8 cellular contexts compared by ENCODE assay signal in the genomic region with DNA sequence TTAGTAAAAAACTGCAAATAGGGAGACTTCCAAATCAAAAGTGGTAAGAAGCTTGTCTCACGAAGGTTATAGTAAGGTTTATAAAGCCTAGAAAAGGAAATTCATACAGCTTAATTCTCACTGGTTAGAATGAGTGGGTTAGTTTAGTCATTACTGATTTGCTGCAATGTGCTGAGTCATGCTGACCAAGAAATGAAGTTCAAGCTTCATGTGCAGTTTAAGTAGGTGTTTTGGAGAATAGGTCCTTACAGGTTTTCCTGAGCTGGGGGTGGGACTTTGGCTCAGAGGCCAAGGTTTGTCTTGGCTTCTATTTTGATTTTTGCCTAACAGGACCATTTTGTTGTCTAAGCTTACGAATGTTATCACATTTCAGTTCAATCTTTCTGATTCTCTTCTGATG. TPM values are rescaled to one million over a fixed set of nuclear protein-coding genes. Genes with fewer than 3 reads are reported as not detected.
DNase-seq lines count a peak whose midpoint lies in the region; ATAC-seq and TF ChIP-seq lines count a peak whose summit lies in the region.

No MANE protein-coding gene starts in this region.

- DNase-seq in AG10803 (ENCODE audit: low read depth), result peak; percentile 84
- DNase-seq in LoVo (ENCODE audit: low spot score), result peak; percentile 72
- peak; percentile 32 for DNase-seq in left kidney (ENCODE audit: low read depth, low spot score)
- DNase-seq in upper lobe of right lung, result no peak
- no peak for DNase-seq in GF-D8 (lab: John Stamatoyannopoulos, UW)
- DNase-seq in activated CD8-positive, alpha-beta memory T cell treated with anti-CD3 and anti-CD28 coated beads for 24 hours, result no peak

- intact Hi-C loops in upper lobe of right lung (cut with DNase I), result no loop called here

- H3K27ac ChIP-seq in angular gyrus (ENCODE audit: low read depth, low read length), result peak overlapping the region; percentile 41
- peak overlapping the region; percentile 1 for H3K27ac ChIP-seq in upper lobe of right lung

- peak; percentile 65 for ATAC-seq in GM18907 (IDR thresholded peaks at IDR 0.05; ENCODE audit: unreplicated experiment)
- ATAC-seq in upper lobe of right lung, result peak; percentile 83

- H3K27me3 ChIP-seq in upper lobe of right lung, result no peaks in the 10 kb centered on the region

- TF ChIP-seq CTCF in AG10803 (conservative IDR thresholded peaks at IDR 0.05; ENCODE audit: low read length), result no peak
- no peak for TF ChIP-seq CTCF in upper lobe of right lung (IDR thresholded peaks at IDR 0.05)

- H3K4me3 ChIP-seq in AG10803 (ENCODE audit: low read length), result no peak overlapping the region
- H3K4me3 ChIP-seq in upper lobe of right lung, result no peak overlapping the region

- peaks cover 22% of the 10 kb centered on the region for H3K4me1 ChIP-seq in upper lobe of right lung

- H3K9me3 ChIP-seq in upper lobe of right lung, result no peaks in the 10 kb centered on the region

- H3K36me3 ChIP-seq in upper lobe of right lung, result peaks cover 25% of the 10 kb centered on the region

RNA-seq across cellular contexts. Expression of a gene that starts 15.1 kb away (rescaled TPM):
- 61.1 TPM for total RNA-seq in upper lobe of right lung

RNA-seq across cellular contexts. Expression of a gene that starts 56.0 kb away (rescaled TPM):
- 0.55 TPM for total RNA-seq in upper lobe of right lung

Comparison
In these comparisons a context has a peak if more than half of its experiments do, and no peak if none do; other contexts are left out.
1. DNase-seq: peak in AG10803 (single experiment), LoVo (single experiment) and left kidney (single experiment); none in upper lobe of right lung (single experiment), GF-D8 (single experiment) and activated CD8-positive, alpha-beta memory T cell treated with anti-CD3 and anti-CD28 coated beads for 24 hours (single experiment).